Comparison of ENCODE assay signal across 8 cellular contexts in genomic region chr21:37915941-37916794, GRCh38. TPM values are rescaled to one million over a fixed set of nuclear protein-coding genes. Genes with fewer than 3 reads are reported as not detected.
A peak's percentile ranks its signal among the peaks of the same experiment; 100 is the strongest.
DNase-seq lines count a peak whose midpoint lies in the region; ATAC-seq lines count a peak whose summit lies in the region.

KCNJ6 (minus strand) TSS chr21:37916457; CDS start chr21:37840682, 75,775 bp downstream.

- no peak within 1 kb of the TSS for H3K18ac ChIP-seq in mesendoderm (ENCODE audit: low read length)

- no peak within 1 kb of the TSS for H2BK5ac ChIP-seq in mesendoderm (ENCODE audit: low read length)

- peaks cover 10% of the 10 kb centered on the region for H3K4me1 Mint-ChIP-seq in activated naive CD4-positive, alpha-beta T cell treated with anti-CD3 and anti-CD28 coated beads for 36 hours (ENCODE audit: low read depth)
- no peaks in the 10 kb centered on the region for H3K4me1 Mint-ChIP-seq in activated naive CD4-positive, alpha-beta T cell treated with anti-CD3 and anti-CD28 coated beads, Interleukin-2, amount 10 ng/mL, durations not matched to agents 7 days and 5 days

- peak within 1 kb of the TSS; percentile 45 for H3K4me2 ChIP-seq in mesendoderm (ENCODE audit: low read length)

- H3K27ac Mint-ChIP-seq in activated naive CD4-positive, alpha-beta T cell treated with anti-CD3 and anti-CD28 coated beads for 36 hours, result no peak within 1 kb of the TSS
- H3K27ac Mint-ChIP-seq in activated naive CD4-positive, alpha-beta T cell treated with anti-CD3 and anti-CD28 coated beads, Interleukin-2, amount 10 ng/mL, durations not matched to agents 7 days and 5 days, result no peak within 1 kb of the TSS

- peak; percentile 24 for DNase-seq in activated naive CD4-positive, alpha-beta T cell treated with anti-CD3 and anti-CD28 coated beads for 36 hours
- no peak for DNase-seq in activated naive CD4-positive, alpha-beta T cell treated with Interleukin-2 at 50 U/mL for 16 hours
- DNase-seq in NCI-H526 treated with DMSO at 0.1 percent for 48 hours (lab: John Stamatoyannopoulos, UW), result peak; percentile 70
- peak; percentile 85 for DNase-seq in mesendoderm
- no peak for DNase-seq in activated naive CD4-positive, alpha-beta T cell treated with anti-CD3 and anti-CD28 coated beads, Interleukin-2, amount 10 ng/mL, durations not matched to agents 7 days and 5 days

- no peaks in the 10 kb centered on the region for H3K9me3 Mint-ChIP-seq in activated naive CD4-positive, alpha-beta T cell treated with anti-CD3 and anti-CD28 coated beads for 36 hours
- no peaks in the 10 kb centered on the region for H3K9me3 Mint-ChIP-seq in activated naive CD4-positive, alpha-beta T cell treated with anti-CD3 and anti-CD28 coated beads, Interleukin-2, amount 10 ng/mL, durations not matched to agents 7 days and 5 days

- intact Hi-C loops in activated naive CD4-positive, alpha-beta T cell treated with anti-CD3 and anti-CD28 coated beads for 36 hours (cut with micrococcal nuclease), result loop anchor here (2.0 kb wide), 1 partner anchor 203 kb away; no protein-coding TSS in a partner anchor

- no peak within 1 kb of the TSS for H3K27ac ChIP-seq in ectodermal cell (ENCODE audit: insufficient read depth, low read depth, low read length, poor library complexity, severe bottlenecking)
- H3K27ac ChIP-seq in mesendoderm (ENCODE audit: low read depth, low read length), result no peak within 1 kb of the TSS

- peak within 1 kb of the TSS; percentile 38 for H3K23ac ChIP-seq in mesendoderm (ENCODE audit: low read length)

- H3K4me3 Mint-ChIP-seq in activated naive CD4-positive, alpha-beta T cell treated with anti-CD3 and anti-CD28 coated beads for 36 hours, result no peak within 1 kb of the TSS
- no peak within 1 kb of the TSS for H3K4me3 Mint-ChIP-seq in activated naive CD4-positive, alpha-beta T cell treated with anti-CD3 and anti-CD28 coated beads, Interleukin-2, amount 10 ng/mL, durations not matched to agents 7 days and 5 days

- peaks cover 58% of the 10 kb centered on the region for H3K27me3 Mint-ChIP-seq in activated naive CD4-positive, alpha-beta T cell treated with anti-CD3 and anti-CD28 coated beads for 36 hours (ENCODE audit: low read depth)
- peaks cover 41% of the 10 kb centered on the region for H3K27me3 Mint-ChIP-seq in activated naive CD4-positive, alpha-beta T cell treated with anti-CD3 and anti-CD28 coated beads, Interleukin-2, amount 10 ng/mL, durations not matched to agents 7 days and 5 days

- peaks cover 6% of the 10 kb centered on the region for H3K4me1 ChIP-seq in ectodermal cell (ENCODE audit: control insufficient read depth, insufficient read depth, low read length)
- H3K4me1 ChIP-seq in mesendoderm (ENCODE audit: control insufficient read depth, low read depth, low read length), result no peaks in the 10 kb centered on the region

- H3K79me2 ChIP-seq in mesendoderm (ENCODE audit: control insufficient read depth, insufficient read depth, low read length), result no peaks in the 10 kb centered on the region

- H4K5ac ChIP-seq in mesendoderm (ENCODE audit: low read length), result no peak within 1 kb of the TSS

- H3K36me3 ChIP-seq in ectodermal cell (ENCODE audit: control insufficient read depth, insufficient read depth, low read length), result no peaks in the 10 kb centered on the region
- no peaks in the 10 kb centered on the region for H3K36me3 ChIP-seq in mesendoderm (ENCODE audit: control insufficient read depth, insufficient read depth, low read length)

- H2AK5ac ChIP-seq in mesendoderm (ENCODE audit: low read length), result no peak within 1 kb of the TSS

- H3K4ac ChIP-seq in mesendoderm (ENCODE audit: low read depth, low read length), result no peak within 1 kb of the TSS

- peaks cover 33% of the 10 kb centered on the region for H3K27me3 ChIP-seq in ectodermal cell (ENCODE audit: control insufficient read depth, insufficient read depth, low read length, poor library complexity, severe bottlenecking)
- peaks cover 9% of the 10 kb centered on the region for H3K27me3 ChIP-seq in mesendoderm (ENCODE audit: insufficient read depth, low read length, poor library complexity)

- H4K8ac ChIP-seq in mesendoderm (ENCODE audit: low read depth, low read length), result no peak within 1 kb of the TSS

- H3K79me1 ChIP-seq in mesendoderm (ENCODE audit: low read length), result no peaks in the 10 kb centered on the region

- ATAC-seq in HG02885 (IDR thresholded peaks at IDR 0.05; ENCODE audit: poor library complexity, unreplicated experiment), result no peak
- no peak for ATAC-seq in HG02970 (IDR thresholded peaks at IDR 0.05; ENCODE audit: low FRiP score, unreplicated experiment)

- CTCF ChIA-PET in activated naive CD4-positive, alpha-beta T cell treated with anti-CD3 and anti-CD28 coated beads for 36 hours (lab: Charles Lee), result no interaction called here
- CTCF ChIA-PET in activated naive CD4-positive, alpha-beta T cell treated with anti-CD3 and anti-CD28 coated beads, Interleukin-2, amount 10 ng/mL, durations not matched to agents 7 days and 5 days (lab: Charles Lee), result no interaction called here

- peak within 1 kb of the TSS; percentile 60 for H3K4me3 ChIP-seq in ectodermal cell (ENCODE audit: insufficient read depth, low read depth, low read length)
- H3K4me3 ChIP-seq in mesendoderm (ENCODE audit: low read length), result no peak within 1 kb of the TSS

- H2BK15ac ChIP-seq in mesendoderm (replicated peaks; ENCODE audit: low read depth), result no peak within 1 kb of the TSS

- peak within 1 kb of the TSS; percentile 52 for H3K56ac ChIP-seq in mesendoderm (ENCODE audit: low read length)

- H3K9me3 ChIP-seq in ectodermal cell (ENCODE audit: control insufficient read depth, low read length), result no peaks in the 10 kb centered on the region

- no peaks in the 10 kb centered on the region for H3K36me3 Mint-ChIP-seq in activated naive CD4-positive, alpha-beta T cell treated with anti-CD3 and anti-CD28 coated beads for 36 hours (ENCODE audit: low read depth)
- peaks cover 3% of the 10 kb centered on the region for H3K36me3 Mint-ChIP-seq in activated naive CD4-positive, alpha-beta T cell treated with anti-CD3 and anti-CD28 coated beads, Interleukin-2, amount 10 ng/mL, durations not matched to agents 7 days and 5 days

- no peak within 1 kb of the TSS for H2BK120ac ChIP-seq in mesendoderm (ENCODE audit: low read depth, low read length)

- H3K9ac ChIP-seq in mesendoderm (ENCODE audit: low read length), result peak within 1 kb of the TSS; percentile 44

- 1% methylated on average over 68 of the region's 68 CpGs for WGBS in ectodermal cell, 2 experiments
- no CpG with 5 or more reads among the region's 68 CpGs for WGBS in mesendoderm (ENCODE audit: extremely low coverage, insufficient coverage, low lambda C conversion rate)

RNA-seq across cellular contexts. Expression of gene KCNJ6, which starts in this region (rescaled TPM):
- not detected for total RNA-seq in activated naive CD4-positive, alpha-beta T cell treated with anti-CD3 and anti-CD28 coated beads for 36 hours
- 0.02 TPM for polyA plus RNA-seq in ectodermal cell (2013, experiment 1 of 4)
- polyA plus RNA-seq in ectodermal cell (2013, experiment 2 of 4), result 0.07 TPM
- 0.16 TPM for polyA plus RNA-seq in ectodermal cell (2013, experiment 3 of 4)
- 0.24 TPM for polyA plus RNA-seq in ectodermal cell (2013, experiment 4 of 4)
- 0.13 TPM for polyA plus RNA-seq in mesendoderm (2013, experiment 1 of 2)
- polyA plus RNA-seq in mesendoderm (2013, experiment 2 of 2), result 0.13 TPM

Comparison
In these comparisons a context has a peak if more than half of its experiments do, and no peak if none do; other contexts are left out.
1. Peak in DNase-seq in activated naive CD4-positive, alpha-beta T cell treated with anti-CD3 and anti-CD28 coated beads for 36 hours; RNA of the gene not detected or under 1 TPM.
2. DNase-seq: peak in NCI-H526 treated with DMSO at 0.1 percent for 48 hours (single experiment) and mesendoderm (single experiment); none in activated naive CD4-positive, alpha-beta T cell treated with Interleukin-2 at 50 U/mL for 16 hours (single experiment) and activated naive CD4-positive, alpha-beta T cell treated with anti-CD3 and anti-CD28 coated beads, Interleukin-2, amount 10 ng/mL, durations not matched to agents 7 days and 5 days (single experiment).